In genomic region chr5:1763960-1764605, GRCh38 we compare ENCODE assay signal across 13 cellular contexts. TPM values are rescaled to one million over a fixed set of nuclear protein-coding genes. Genes with fewer than 3 reads are reported as not detected.
DNase-seq lines count a peak whose midpoint lies in the region; ATAC-seq, FAIRE-seq and TF ChIP-seq lines count a peak whose summit lies in the region.
"Had no signal": no experiment of that assay in that cellular context is flagged by ENCODE, and none has a peak within 500 bp of the region (broad histone marks: within the 10 kb centered on the region; RNA-seq: fewer than 3 reads in every experiment).

No MANE protein-coding gene starts in this region.

- ATAC-seq in A549: peak in 1 of 2 experiments; percentile 13; a peak in 2 of 6 replicates
- ATAC-seq in RWPE2 (ENCODE audit: low read depth): no peak
- no peak for ATAC-seq in GM18870 (IDR thresholded peaks at IDR 0.05; ENCODE audit: unreplicated experiment)

- H3K4me2 ChIP-seq in A549: no peak overlapping the region
- H3K4me2 ChIP-seq in BLaER1 treated with 17β-estradiol and CSF1 and Interleukin-3, amounts not matched to agents 10 nM and 100 nM: peak overlapping the region in 8 of 11 experiments; percentile 69 to 90 (median 78); a peak in 14 of 22 replicates
- H3K4me2 ChIP-seq: neural progenitor cell had no signal

- H3K27ac ChIP-seq in A549: no peak overlapping the region
- H3K27ac ChIP-seq in BLaER1 treated with 17β-estradiol and CSF1 and Interleukin-3, amounts not matched to agents 10 nM and 100 nM: no peak overlapping the region
- no peak overlapping the region for H3K27ac ChIP-seq in RWPE2 (ENCODE audit: poor library complexity, severe bottlenecking)
- H3K27ac ChIP-seq: epithelial cell of prostate, neural progenitor cell, Peyer's patch had no signal

- POLR2A ChIA-PET in A549 (lab: Yijun Ruan, JAX) (interaction anchor here (1.5 kb wide), 1 partner anchor 36 kb away, joined by 3 read pairs; no protein-coding TSS in a partner anchor), GM10248 (lab: Yijun Ruan, JAX) (no interaction called here)

- no peak for TF ChIP-seq RAD21 in A549 (conservative IDR thresholded peaks at IDR 0.05 in 1 of 2, IDR thresholded peaks at IDR 0.05 in 1 of 2)

- no peak overlapping the region for H3K4me3 ChIP-seq in A549
- H3K4me3 ChIP-seq in BLaER1 treated with 17β-estradiol and CSF1 and Interleukin-3, amounts not matched to agents 10 nM and 100 nM: no peak overlapping the region
- no peak overlapping the region for H3K4me3 ChIP-seq in RWPE2 (ENCODE audit: severe bottlenecking)
- H3K4me3 ChIP-seq: neural progenitor cell, Peyer's patch had no signal

- peaks cover 0 to 54% (median 9%) of the 10 kb centered on the region in 11 experiments; a peak in 16 of 22 replicates for H3K27me3 ChIP-seq in BLaER1 treated with 17β-estradiol and CSF1 and Interleukin-3, amounts not matched to agents 10 nM and 100 nM
- H3K27me3 ChIP-seq in RWPE2 (ENCODE audit: insufficient read depth, poor library complexity, severe bottlenecking): peaks cover 19% of the 10 kb centered on the region
- H3K27me3 ChIP-seq: neural progenitor cell, Peyer's patch had no signal

- DNase-seq in A549 (ENCODE audit: low read depth in 1 of 2, low spot score in 1 of 2) (no peak), RWPE2 (ENCODE audit: low spot score) (peak; percentile 54), mesenteric fat pad (ENCODE audit: low spot score) (peak; percentile 73), occipital lobe (lab: John Stamatoyannopoulos, UW) (no peak), GM10248 (ENCODE audit: extremely low spot score) (no peak)
- DNase-seq: C1 segment of cervical spinal cord, NCI-H2081 treated with DMSO at 0.1 percent for 48 hours had no signal

- no peak for TF ChIP-seq EP300 in A549 (IDR thresholded peaks at IDR 0.05)

- no peaks in the 10 kb centered on the region for H3K36me3 ChIP-seq in BLaER1 treated with 17β-estradiol and CSF1 and Interleukin-3, amounts not matched to agents 10 nM and 100 nM
- H3K36me3 ChIP-seq in RWPE2 (ENCODE audit: low read depth): no peaks in the 10 kb centered on the region
- H3K36me3 ChIP-seq: neural progenitor cell, Peyer's patch had no signal

- peaks cover 0 to 7% (median 0%) of the 10 kb centered on the region in 11 experiments; a peak in 2 of 22 replicates for H4K20me1 ChIP-seq in BLaER1 treated with 17β-estradiol and CSF1 and Interleukin-3, amounts not matched to agents 10 nM and 100 nM

- FAIRE-seq in A549 (lab: Jason Lieb, UNC): no peak
- FAIRE-seq: colon had no signal

- no peaks in the 10 kb centered on the region for H3K9me3 ChIP-seq in A549
- H3K9me3 ChIP-seq in BLaER1 treated with 17β-estradiol and CSF1 and Interleukin-3, amounts not matched to agents 10 nM and 100 nM (replicated peaks in 1 of 11): peaks cover 0 to 3% (median 0%) of the 10 kb centered on the region in 11 experiments; a peak in 2 of 22 replicates
- no peaks in the 10 kb centered on the region for H3K9me3 ChIP-seq in RWPE2 (ENCODE audit: severe bottlenecking)
- H3K9me3 ChIP-seq: Peyer's patch had no signal

- no peaks in the 10 kb centered on the region for H3K4me1 ChIP-seq in A549
- peaks cover 18 to 56% (median 50%) of the 10 kb centered on the region in 10 experiments for H3K4me1 ChIP-seq in BLaER1 treated with 17β-estradiol and CSF1 and Interleukin-3, amounts not matched to agents 10 nM and 100 nM
- H3K4me1 ChIP-seq in RWPE2 (ENCODE audit: insufficient read depth, poor library complexity, severe bottlenecking): no peaks in the 10 kb centered on the region
- H3K4me1 ChIP-seq: neural progenitor cell, Peyer's patch had no signal

- CTCF ChIA-PET in A549 (lab: Yijun Ruan, JAX): interaction anchor here (0.8 to 4.4 kb wide), 19 partner anchors 9 to 278 kb away, joined by 3 to 21 read pairs (median 5); no protein-coding TSS in a partner anchor
- CTCF ChIA-PET in GM10248 (lab: Yijun Ruan, JAX): interaction anchor here (0.8 to 5.1 kb wide), 16 partner anchors 9 to 283 kb away, joined by 3 to 41 read pairs (median 4); no protein-coding TSS in a partner anchor

- whole genome bisulfite sequencing in A549 (ENCODE audit: missing lambda C conversion rate): 55% methylated on average over 32 of the region's 32 CpGs

- TF ChIP-seq CTCF in A549 (IDR thresholded peaks at IDR 0.05): peak; percentile 10; the same call in 1 of the 3 replicates
- peak; percentile 57 for TF ChIP-seq CTCF in RWPE2 (IDR thresholded peaks at IDR 0.05; ENCODE audit: poor library complexity, severe bottlenecking)
- no peak for TF ChIP-seq CTCF in GM10248 (IDR thresholded peaks at IDR 0.05; ENCODE audit: control extremely low read depth, extremely low read depth, low read depth, missing control alignments)

- no peak overlapping the region for H3K9ac ChIP-seq in BLaER1 treated with 17β-estradiol and CSF1 and Interleukin-3, amounts not matched to agents 10 nM and 100 nM
- H3K9ac ChIP-seq: neural progenitor cell had no signal

- TF ChIP-seq POLR2A in A549 (IDR thresholded peaks at IDR 0.05; ENCODE audit: low read length): no peak

TF ChIP-seq in A549, 52 proteins besides CTCF, POLR2A, EP300 and RAD21:
- TF ChIP-seq TFCP2L1 (CRISPR knock-in tag; IDR thresholded peaks at IDR 0.05): no peak
- no peak for TF ChIP-seq HMGXB4 (CRISPR knock-in tag; IDR thresholded peaks at IDR 0.05; ENCODE audit: borderline replicate concordance)
- no peak for TF ChIP-seq NR3C1 (IDR thresholded peaks at IDR 0.05)
- no peak for TF ChIP-seq FOSB (CRISPR knock-in tag; IDR thresholded peaks at IDR 0.05)
- no peak for TF ChIP-seq KDM1A (IDR thresholded peaks at IDR 0.05; ENCODE audit: low read depth)
- no peak for TF ChIP-seq HOXB5 (CRISPR knock-in tag; IDR thresholded peaks at IDR 0.05)

RNA-seq across cellular contexts. Expression of gene MRPL36, which starts 35.6 kb away (rescaled TPM):
- polyA plus RNA-seq in A549 (2011; rRNA removed) (124 and 127 TPM in 2 replicates), A549 (2017; fragmentation: RNase III; extraction: RNeasy Plus Mini Kit Qiagen cat#74134 plus additional on column Dnase treatment) (111 to 120 TPM (median 114 TPM) in 3 replicates)
- polyA plus RNA-seq in A549 (2012; cell fraction: cytosol; rRNA removed): 158 and 167 TPM in 2 replicates
- 84.2 and 85.1 TPM in 2 replicates for polyA plus RNA-seq in A549 (2012; cell fraction: nucleus; rRNA removed)
- 50.1 and 55.3 TPM in 2 replicates for polyA minus RNA-seq in A549 (2011; rRNA and poly(A)+ RNA removed)
- total RNA-seq in mesenteric fat pad (50.4 TPM), occipital lobe (20.0 TPM)

RNA-seq across cellular contexts. Expression of gene NDUFS6, which starts 37.1 kb away (rescaled TPM):
- polyA plus RNA-seq in A549 (2011; rRNA removed) (38.1 and 76.0 TPM in 2 replicates), A549 (2017; fragmentation: RNase III; extraction: RNeasy Plus Mini Kit Qiagen cat#74134 plus additional on column Dnase treatment) (192 to 201 TPM (median 196 TPM) in 3 replicates)
- 207 and 355 TPM in 2 replicates for polyA plus RNA-seq in A549 (2012; cell fraction: cytosol; rRNA removed)
- polyA plus RNA-seq in A549 (2012; cell fraction: nucleus; rRNA removed): 106 and 113 TPM in 2 replicates
- polyA minus RNA-seq in A549 (2011; rRNA and poly(A)+ RNA removed): 18.3 and 28.8 TPM in 2 replicates
- total RNA-seq in mesenteric fat pad (26.4 TPM), occipital lobe (12.9 TPM)

Comparison
In these comparisons a context has a peak if more than half of its experiments do, and no peak if none do; other contexts are left out.
1. DNase-seq: peak in RWPE2 (single experiment) and mesenteric fat pad (single experiment); none in A549 (0 of 2), occipital lobe (single experiment) and GM10248 (single experiment).